ENCODE assay signal across 8 cellular contexts in genomic region chr2:231709981-231710750, GRCh38. TPM values are rescaled to one million over a fixed set of nuclear protein-coding genes. Genes with fewer than 3 reads are reported as not detected.
A peak's percentile ranks its signal among the peaks of the same experiment; 100 is the strongest.
DNase-seq lines count a peak whose midpoint lies in the region; ATAC-seq and TF ChIP-seq lines count a peak whose summit lies in the region.

No MANE protein-coding gene starts in this region.

- H3K9me3 Mint-ChIP-seq in naive thymus-derived CD4-positive, alpha-beta T cell: peaks cover 0 to 14% (median 0%) of the 10 kb centered on the region in 11 donors

- POLR2A ChIA-PET in PC-3 (lab: Charles Lee; ENCODE audit: unreplicated experiment): no interaction called here
- POLR2A ChIA-PET in naive thymus-derived CD4-positive, alpha-beta T cell (lab: Charles Lee): interaction anchor here (0.6 to 8.8 kb wide), 10 partner anchors 10 to 247 kb away, joined by 3 to 241 read pairs (median 8); partner anchors contain the start of gene NCL

- peaks cover 0 to 6% (median 0%) of the 10 kb centered on the region in 5 donors for H3K27me3 Mint-ChIP-seq in naive thymus-derived CD4-positive, alpha-beta T cell

- H3K9ac ChIP-seq in PC-3 (ENCODE audit: low read length) (peak overlapping the region; percentile 98), fibroblast of lung (ENCODE audit: insufficient read depth, low read length) (peak overlapping the region; percentile 97)

- CTCF ChIA-PET in PC-3 (lab: Charles Lee): no interaction called here
- CTCF ChIA-PET in naive thymus-derived CD4-positive, alpha-beta T cell (lab: Charles Lee): interaction anchor here (0.5 to 1.3 kb wide), 5 partner anchors 21 to 52 kb away, joined by 3 to 6 read pairs (median 4); no protein-coding TSS in a partner anchor

- H3K27ac ChIP-seq in PC-3 (ENCODE audit: low read length) (peak overlapping the region; percentile 52), fibroblast of lung (ENCODE audit: insufficient read depth, low read length) (peak overlapping the region; percentile 93)
- peak overlapping the region; percentile 95 for H3K27ac ChIP-seq in naive thymus-derived CD4-positive, alpha-beta T cell (ENCODE audit: low read depth, low read length)

- BruUV-seq in PC-3 (replicated peaks; lab: Mats Ljungman, UMichigan): no TSS peak

- peaks cover 64% of the 10 kb centered on the region for H3K79me2 ChIP-seq in PC-3 (ENCODE audit: low read length)
- H3K79me2 ChIP-seq in fibroblast of lung (ENCODE audit: control insufficient read depth, insufficient read depth, low read length): peaks cover 44% of the 10 kb centered on the region

- peaks cover 28 to 54% (median 41%) of the 10 kb centered on the region in 7 donors for H3K4me1 Mint-ChIP-seq in naive thymus-derived CD4-positive, alpha-beta T cell

- in situ Hi-C loops in GM13977 (cut with MboI; ENCODE audit: low pct_unique_long_range_greater_than_20kb, low sequenced_read_pairs, unreplicated experiment): loop anchor here (10.0 kb wide), 1 partner anchor 95 kb away; no protein-coding TSS in a partner anchor

- peaks cover 15% of the 10 kb centered on the region for H3F3A ChIP-seq in PC-3 (ENCODE audit: low read length, unreplicated experiment)

- H3K9me2 ChIP-seq in PC-3 (replicated peaks; ENCODE audit: low read length): no peaks in the 10 kb centered on the region

- peaks cover 24% of the 10 kb centered on the region for H3K4me1 ChIP-seq in PC-3 (ENCODE audit: insufficient read depth, low read length)
- H3K4me1 ChIP-seq in fibroblast of lung (ENCODE audit: control insufficient read depth, extremely low read depth, insufficient read depth, low read length): peaks cover 14% of the 10 kb centered on the region
- peaks cover 37 to 42% of the 10 kb centered on the region in 2 donors for H3K4me1 ChIP-seq in naive thymus-derived CD4-positive, alpha-beta T cell (ENCODE audit: control insufficient read depth in 2 of 2, insufficient read depth in 2 of 2, low read length in 2 of 2)

- peaks cover 10 to 35% (median 24%) of the 10 kb centered on the region in 5 donors for H3K36me3 Mint-ChIP-seq in naive thymus-derived CD4-positive, alpha-beta T cell

- H3K27me3 ChIP-seq in PC-3 (ENCODE audit: low read length) (no peaks in the 10 kb centered on the region), fibroblast of lung (ENCODE audit: control insufficient read depth, insufficient read depth, low read length) (no peaks in the 10 kb centered on the region)
- H3K27me3 ChIP-seq in naive thymus-derived CD4-positive, alpha-beta T cell (ENCODE audit: control insufficient read depth in 2 of 2, insufficient read depth in 2 of 2, low read length in 2 of 2): no peaks in the 10 kb centered on the region

- H3K36me3 ChIP-seq in PC-3 (ENCODE audit: low read depth, low read length) (peaks cover 36% of the 10 kb centered on the region), fibroblast of lung (ENCODE audit: control insufficient read depth, insufficient read depth, low read length) (peaks cover 5% of the 10 kb centered on the region)
- H3K36me3 ChIP-seq in naive thymus-derived CD4-positive, alpha-beta T cell (ENCODE audit: control insufficient read depth in 2 of 3, insufficient read depth in 3 of 3, low read length in 3 of 3): peaks cover 12 to 52% (median 15%) of the 10 kb centered on the region in 3 experiments

- H3K4me2 ChIP-seq in PC-3 (ENCODE audit: low read length) (peak overlapping the region; percentile 93), fibroblast of lung (ENCODE audit: extremely low read depth, insufficient read depth, low read length) (peak overlapping the region; percentile 91)

- H3K9me3 ChIP-seq in PC-3 (ENCODE audit: low read length) (no peaks in the 10 kb centered on the region), fibroblast of lung (ENCODE audit: control insufficient read depth, insufficient read depth, low read depth, low read length) (no peaks in the 10 kb centered on the region)
- H3K9me3 ChIP-seq in naive thymus-derived CD4-positive, alpha-beta T cell (ENCODE audit: control insufficient read depth in 2 of 3, low read length in 3 of 3): no peaks in the 10 kb centered on the region

- H3K4me3 ChIP-seq in PC-3 (ENCODE audit: low read length) (peak overlapping the region; percentile 98), fibroblast of lung (replicated peaks in 1 of 4; ENCODE audit: control extremely low read depth in 1 of 4, insufficient read depth in 1 of 4, low read depth in 3 of 4, low read length in 4 of 4) (peak overlapping the region; percentile 85 to 95 (median 92))
- H3K4me3 ChIP-seq in naive thymus-derived CD4-positive, alpha-beta T cell (ENCODE audit: low read length): peak overlapping the region; percentile 90

- intact Hi-C loops in PC-3 (cut with micrococcal nuclease): no loop called here
- intact Hi-C loops in naive thymus-derived CD4-positive, alpha-beta T cell (cut with micrococcal nuclease): loop anchor here in 1 of 2 donors (1.0 to 10.0 kb wide), 5 partner anchors 71 to 1557 kb away; partner anchors contain the start of genes PDE6D, PSMD1 and SP100

- H4K20me1 ChIP-seq in PC-3 (ENCODE audit: low read length): peaks cover 38% of the 10 kb centered on the region
- no peaks in the 10 kb centered on the region for H4K20me1 ChIP-seq in fibroblast of lung (ENCODE audit: control insufficient read depth, extremely low read depth, insufficient read depth, low read length)

- peak overlapping the region; percentile 91 to 99 (median 92) for H3K4me3 Mint-ChIP-seq in naive thymus-derived CD4-positive, alpha-beta T cell

- DNase-seq in 8988T (peak; percentile 97), GM13977 (ENCODE audit: low spot score) (peak; percentile 93), PC-3 (peak; percentile 83), fibroblast of lung (ENCODE audit: low read depth in 2 of 2) (peak; percentile 77 to 84)
- peak; percentile 70 to 85 for DNase-seq in activated T-helper 1 cell treated with anti-CD3 and anti-CD28 coated beads, Interleukin-2, amount 50 U/mL, for 16 hours (ENCODE audit: low read depth in 1 of 2, low spot score in 1 of 2)
- DNase-seq in naive thymus-derived CD4-positive, alpha-beta T cell: peak; percentile 75 to 99 (median 89)
- DNase-seq in stimulated activated CD8-positive, alpha-beta memory T cell treated with anti-CD3 and anti-CD28 coated beads, Interleukin-7, amount 100 ng/mL, for 48 hours (ENCODE audit: extremely low read depth in 1 of 2, low read depth in 1 of 2): peak; percentile 45 to 70

- H3K27ac Mint-ChIP-seq in naive thymus-derived CD4-positive, alpha-beta T cell: peak overlapping the region; percentile 91 to 100 (median 96)

- TF ChIP-seq CTCF in GM13977 (IDR thresholded peaks at IDR 0.05; ENCODE audit: extremely low read depth, insufficient read depth, missing control alignments) (peak; percentile 98), PC-3 (conservative IDR thresholded peaks at IDR 0.05; ENCODE audit: low read depth, low read length) (peak; percentile 50), fibroblast of lung (conservative IDR thresholded peaks at IDR 0.05 in 1 of 2, IDR thresholded peaks at IDR 0.05 in 1 of 2; ENCODE audit: low read depth in 1 of 2, low read length in 2 of 2) (peak; percentile 38 to 63)

- H2AFZ ChIP-seq in PC-3 (ENCODE audit: low read length) (no peak overlapping the region), fibroblast of lung (ENCODE audit: low read length) (no peak overlapping the region)

- ATAC-seq in HG03457 (IDR thresholded peaks at IDR 0.05; ENCODE audit: unreplicated experiment): peak; percentile 15
- peak; percentile 5 for ATAC-seq in PC-3
- ATAC-seq in naive thymus-derived CD4-positive, alpha-beta T cell: peak; percentile 40

RNA-seq across cellular contexts. Expression of gene PTMA, which starts 1.8 kb away (rescaled TPM):
- total RNA-seq in PC-3 (2014; rRNA removed): 1,625 and 2,032 TPM in 2 replicates
- total RNA-seq in fibroblast of lung: 481 and 664 TPM in 2 replicates
- polyA plus RNA-seq in fibroblast of lung: 650 and 1,032 TPM in 2 replicates
- 819 and 1,107 TPM in 2 replicates for polyA plus RNA-seq in fibroblast of lung (2012)
- polyA minus RNA-seq in fibroblast of lung (ENCODE audit: low replicate concordance): 34.8 and 35.0 TPM in 2 replicates
- total RNA-seq in naive thymus-derived CD4-positive, alpha-beta T cell: 1,000 to 10,000 TPM; 1,211 to 1,988 (median 1,290) TPM
- 1,000 to 10,000 TPM; 1,543 to 2,051 TPM for polyA plus RNA-seq in naive thymus-derived CD4-positive, alpha-beta T cell

Comparison
In these comparisons a context has a peak if more than half of its experiments do, and no peak if none do; other contexts are left out.
1. Peak in every context shown above with its lines: DNase-seq, ATAC-seq, H3K4me3 ChIP-seq and H3K27ac ChIP-seq.